Comparison of ENCODE assay signal across 8 cellular contexts in genomic region chr17:40113961-40114272, GRCh38. TPM values are rescaled to one million over a fixed set of nuclear protein-coding genes. Genes with fewer than 3 reads are reported as not detected.
DNase-seq lines count a peak whose midpoint lies in the region; ATAC-seq and TF ChIP-seq lines count a peak whose summit lies in the region.

No MANE protein-coding gene starts in this region.

- H4K20me1 ChIP-seq in PC-9 (ENCODE audit: insufficient read depth), result no peaks in the 10 kb centered on the region

- intact Hi-C loops in Calu3 (cut with micrococcal nuclease; ENCODE audit: unreplicated experiment) (loop anchor here (1.0 to 10.0 kb wide), 8 partner anchors 7 to 479 kb away; partner anchors contain the start of genes CASC3, MSL1, PSMD3 and RAPGEFL1), PC-9 (cut with micrococcal nuclease; ENCODE audit: unreplicated experiment) (loop anchor here (1.0 to 5.0 kb wide), 4 partner anchors 52 to 176 kb away; partner anchors contain the start of gene THRA)

- H3K23ac ChIP-seq in trophoblast cell (ENCODE audit: low read length), result no peak overlapping the region

- H3K9me3 Mint-ChIP-seq in Calu3 (ENCODE audit: low read depth, unreplicated experiment) (no peaks in the 10 kb centered on the region), endothelial cell (ENCODE audit: unreplicated experiment) (no peaks in the 10 kb centered on the region)

- H3K27ac Mint-ChIP-seq in Calu3 (ENCODE audit: unreplicated experiment) (peak overlapping the region; percentile 74), endothelial cell (ENCODE audit: unreplicated experiment) (peak overlapping the region; percentile 97)

- no peak overlapping the region for H3K9ac ChIP-seq in trophoblast cell (ENCODE audit: low read length)

- no peak overlapping the region for H2AK5ac ChIP-seq in trophoblast cell (ENCODE audit: low read length)

- H3K4me3 ChIP-seq in PC-9 (peak overlapping the region; percentile 47; the same call in 1 of the 2 replicates), trophoblast cell (ENCODE audit: low read depth, low read length) (no peak overlapping the region)

- peak overlapping the region; percentile 58 for H3K14ac ChIP-seq in trophoblast cell (ENCODE audit: low read length)

- H3K4ac ChIP-seq in trophoblast cell (ENCODE audit: low read depth, low read length), result no peak overlapping the region

- no TSS peak for BruUV-seq in Calu3 (replicated peaks; lab: Mats Ljungman, UMichigan)
- BruUV-seq in PC-9 (replicated peaks; lab: Mats Ljungman, UMichigan), result no TSS peak

- no CpG with 5 or more reads among the region's 5 CpGs for WGBS in trophoblast cell (ENCODE audit: extremely low coverage, insufficient coverage, insufficient read length)

- CTCF ChIA-PET in Calu3 (lab: Charles Lee), result interaction anchor here (0.6 to 10.1 kb wide), 83 partner anchors 10 to 650 kb away, joined by 3 to 674 read pairs (median 9); partner anchors contain the start of genes CASC3, CDC6, CSF3 and ERBB2
- CTCF ChIA-PET in PC-9 (lab: Charles Lee), result interaction anchor here (0.7 to 2.0 kb wide), 10 partner anchors 9 to 100 kb away, joined by 3 to 20 read pairs (median 5); partner anchors contain the start of gene NR1D1

- H3K4me1 ChIP-seq in PC-9 (replicated peaks; ENCODE audit: insufficient read depth), result peaks cover 38% of the 10 kb centered on the region
- H3K4me1 ChIP-seq in trophoblast cell (ENCODE audit: control insufficient read depth in 1 of 2, insufficient read depth in 2 of 2, low read length in 2 of 2), result peaks cover 23 to 31% of the 10 kb centered on the region in 2 experiments

- H3K27me3 ChIP-seq in PC-9 (ENCODE audit: insufficient read depth, low read depth), result no peaks in the 10 kb centered on the region
- H3K27me3 ChIP-seq in trophoblast cell (ENCODE audit: insufficient read depth, low read length), result no peaks in the 10 kb centered on the region

- no peaks in the 10 kb centered on the region for H3K9me3 ChIP-seq in PC-9 (ENCODE audit: insufficient read depth, low read depth)
- peaks cover 1% of the 10 kb centered on the region for H3K9me3 ChIP-seq in trophoblast cell (ENCODE audit: insufficient read depth, low read depth, low read length)

- POLR2A ChIA-PET in PC-9 (lab: Charles Lee; ENCODE audit: unreplicated experiment), result interaction anchor here (0.6 to 1.3 kb wide), 4 partner anchors 11 to 684 kb away, joined by 3 to 12 read pairs (median 8); partner anchors contain the start of gene NR1D1

- H3K27ac ChIP-seq in PC-9 (peak overlapping the region; percentile 82), trophoblast cell (ENCODE audit: low read depth, low read length) (peak overlapping the region; percentile 94)

- no peaks in the 10 kb centered on the region for H3K79me2 ChIP-seq in PC-9 (ENCODE audit: low read depth)
- H3K79me2 ChIP-seq in trophoblast cell (ENCODE audit: control insufficient read depth, insufficient read depth, low read length, poor library complexity), result no peaks in the 10 kb centered on the region

- peak overlapping the region; percentile 75 for H2BK120ac ChIP-seq in trophoblast cell (ENCODE audit: insufficient read depth, low read length, poor library complexity)

- no peak overlapping the region for H4K8ac ChIP-seq in trophoblast cell (ENCODE audit: low read depth, low read length)

- H4K12ac ChIP-seq in trophoblast cell (ENCODE audit: low read depth, low read length), result no peak overlapping the region

- peak overlapping the region; percentile 86 for H2BK5ac ChIP-seq in trophoblast cell (ENCODE audit: low read depth, low read length, poor library complexity)

- no peak for ATAC-seq in HG02870 (IDR thresholded peaks at IDR 0.05; ENCODE audit: unreplicated experiment)
- ATAC-seq in GM19324 (IDR thresholded peaks at IDR 0.05; ENCODE audit: low FRiP score, unreplicated experiment), result no peak
- no peak for ATAC-seq in HG02763 (IDR thresholded peaks at IDR 0.05; ENCODE audit: unreplicated experiment)

- peak overlapping the region; percentile 61 for H4K91ac ChIP-seq in trophoblast cell (ENCODE audit: low read depth, low read length)

- DNase-seq in Calu3, result no peak
- no peak for DNase-seq in PC-9
- no peak for DNase-seq in endothelial cell (ENCODE audit: low spot score)
- peak in 1 of 2 donors; percentile 66 for DNase-seq in trophoblast cell
- no peak for DNase-seq in DMS153 treated with DMSO at 0.1 percent for 48 hours (lab: John Stamatoyannopoulos, UW; ENCODE audit: unreplicated experiment)

- H3K18ac ChIP-seq in trophoblast cell (ENCODE audit: low read length), result no peak overlapping the region

- TF ChIP-seq CTCF in Calu3 (IDR thresholded peaks at IDR 0.05; ENCODE audit: unreplicated experiment), result no peak
- no peak for TF ChIP-seq CTCF in PC-9 (conservative IDR thresholded peaks at IDR 0.05)
- TF ChIP-seq CTCF in endothelial cell (IDR thresholded peaks at IDR 0.05; ENCODE audit: unreplicated experiment), result no peak

- no peaks in the 10 kb centered on the region for H3K9me2 ChIP-seq in PC-9 (ENCODE audit: insufficient read depth)

- H3K27me3 Mint-ChIP-seq in Calu3 (ENCODE audit: unreplicated experiment) (no peaks in the 10 kb centered on the region), endothelial cell (ENCODE audit: unreplicated experiment) (peaks cover 13% of the 10 kb centered on the region)

- H3K79me1 ChIP-seq in trophoblast cell (ENCODE audit: low read length), result peaks cover 15% of the 10 kb centered on the region

- H3K4me2 ChIP-seq in PC-9 (peak overlapping the region; percentile 74), trophoblast cell (ENCODE audit: low read length) (peak overlapping the region; percentile 60)

- H2BK12ac ChIP-seq in trophoblast cell (ENCODE audit: low read length), result no peak overlapping the region

- H3K4me3 Mint-ChIP-seq in Calu3 (ENCODE audit: low read depth, unreplicated experiment) (peak overlapping the region; percentile 65), endothelial cell (ENCODE audit: unreplicated experiment) (peak overlapping the region; percentile 52)

- H3K36me3 Mint-ChIP-seq in Calu3 (ENCODE audit: insufficient read depth, unreplicated experiment) (peaks cover 46% of the 10 kb centered on the region), endothelial cell (ENCODE audit: low read depth, unreplicated experiment) (no peaks in the 10 kb centered on the region)

- H3K36me3 ChIP-seq in PC-9 (ENCODE audit: low read depth) (no peaks in the 10 kb centered on the region), trophoblast cell (ENCODE audit: control insufficient read depth in 1 of 2, insufficient read depth in 2 of 2, low read length in 2 of 2) (no peaks in the 10 kb centered on the region)

- H3K4me1 Mint-ChIP-seq in Calu3 (ENCODE audit: low read depth, unreplicated experiment) (peaks cover 58% of the 10 kb centered on the region), endothelial cell (ENCODE audit: unreplicated experiment) (peaks cover 47% of the 10 kb centered on the region)

- peaks cover 28% of the 10 kb centered on the region for H3F3A ChIP-seq in PC-9 (ENCODE audit: insufficient read depth, low read depth)

- H2AFZ ChIP-seq in PC-9 (peak overlapping the region; percentile 72; the same call in 1 of the 2 replicates), trophoblast cell (ENCODE audit: insufficient read depth, low read length, poor library complexity) (peak overlapping the region; percentile 38)

RNA-seq across cellular contexts. Expression of gene MSL1, which starts 7.9 kb away (rescaled TPM):
- 505 and 524 TPM in 2 replicates for total RNA-seq in Calu3 (2022)
- 56.8 and 61.8 TPM in 2 replicates for total RNA-seq in PC-9 (2021)
- 96.2 TPM for total RNA-seq in endothelial cell (ENCODE audit: unreplicated experiment)
- 52.5 and 54.4 TPM in 2 replicates for polyA plus RNA-seq in trophoblast cell (2013)

RNA-seq across cellular contexts. Expression of gene NR1D1, which starts 13.5 kb away (rescaled TPM):
- total RNA-seq in Calu3 (2022) (35.0 and 36.4 TPM in 2 replicates), PC-9 (2021) (9.3 and 10.7 TPM in 2 replicates), endothelial cell (ENCODE audit: unreplicated experiment) (2.6 TPM)
- 2.0 and 2.2 TPM in 2 replicates for polyA plus RNA-seq in trophoblast cell (2013)

RNA-seq across cellular contexts. Expression of gene CASC3, which starts 26.4 kb away (rescaled TPM):
- total RNA-seq in Calu3 (2022) (541 and 621 TPM in 2 replicates), PC-9 (2021) (45.8 and 51.5 TPM in 2 replicates), endothelial cell (ENCODE audit: unreplicated experiment) (96.4 TPM)
- polyA plus RNA-seq in trophoblast cell (2013), result 49.0 and 50.6 TPM in 2 replicates

RNA-seq across cellular contexts. Expression of gene THRA, which starts 51.2 kb away (rescaled TPM):
- total RNA-seq in Calu3 (2022) (107 and 133 TPM in 2 replicates), PC-9 (2021) (11.4 and 13.9 TPM in 2 replicates), endothelial cell (ENCODE audit: unreplicated experiment) (13.6 TPM)
- polyA plus RNA-seq in trophoblast cell (2013), result 4.1 TPM in 2 replicates

RNA-seq across cellular contexts. Expression of gene MED24, which starts 59.7 kb away (rescaled TPM):
- 679 and 725 TPM in 2 replicates for total RNA-seq in Calu3 (2022)
- total RNA-seq in PC-9 (2021), result 67.1 and 67.2 TPM in 2 replicates
- 111 TPM for total RNA-seq in endothelial cell (ENCODE audit: unreplicated experiment)
- polyA plus RNA-seq in trophoblast cell (2013), result 44.7 and 45.9 TPM in 2 replicates
